Comparison of ENCODE assay signal across 20 cellular contexts in the genomic region with DNA sequence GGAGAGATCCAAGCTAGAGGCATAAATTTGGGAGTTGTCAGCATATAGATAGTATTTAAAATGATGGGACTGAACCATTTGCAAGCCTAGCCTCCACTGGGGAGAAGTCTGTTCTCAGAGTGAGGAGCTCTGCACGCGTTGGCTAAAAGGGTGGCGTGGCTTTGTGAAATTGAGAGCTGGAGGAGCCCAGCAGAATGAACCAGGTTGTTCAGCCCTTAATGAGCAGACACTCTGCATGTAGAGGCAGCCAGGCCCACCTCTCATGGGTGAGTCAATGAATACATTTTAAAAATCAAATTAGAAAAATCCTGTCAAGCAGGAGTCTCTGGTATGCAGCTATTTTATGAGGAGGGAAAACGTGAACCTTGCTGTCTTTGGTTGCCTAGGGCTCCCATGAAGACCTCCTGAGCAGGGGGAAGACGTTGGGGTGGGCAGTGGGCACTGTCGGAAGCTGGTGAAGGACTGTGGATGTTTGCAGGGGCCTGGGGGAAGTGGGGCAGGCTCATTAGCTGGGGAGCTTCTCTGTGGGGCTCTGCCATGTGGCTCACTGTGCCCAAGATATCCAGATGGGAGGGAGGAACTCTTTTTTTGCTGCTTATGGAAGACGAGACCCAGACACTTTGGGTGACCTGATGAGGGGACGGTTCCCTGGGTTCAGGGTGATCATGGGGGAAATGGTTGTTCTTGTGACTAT. TPM values are rescaled to one million over a fixed set of nuclear protein-coding genes. Genes with fewer than 3 reads are reported as not detected.
DNase-seq lines count a peak whose midpoint lies in the region; ATAC-seq, FAIRE-seq and TF ChIP-seq lines count a peak whose summit lies in the region.
"Had no signal": no experiment of that assay in that cellular context is flagged by ENCODE, and none has a peak within 500 bp of the region (broad histone marks: within the 10 kb centered on the region; RNA-seq: fewer than 3 reads in every experiment).

No MANE protein-coding gene starts in this region.

- intact Hi-C loops in PC-3 (cut with micrococcal nuclease), result no loop called here

- H3K9me2 ChIP-seq in PC-3 (replicated peaks; ENCODE audit: low read length), result no peaks in the 10 kb centered on the region

- DNase-seq in PC-3, result peak; percentile 26
- DNase-seq in islet precursor cell, result peak; percentile 50
- no peak for DNase-seq in small intestine
- DNase-seq: activated CD8-positive, alpha-beta T cell treated with anti-CD3 and anti-CD28 coated beads, Interleukin-2, amount 10 ng/mL, durations not matched to agents 7 days and 5 days; adrenal gland; cerebellar nuclear complex; mammary epithelial cell; naive thymus-derived CD4-positive, alpha-beta T cell; NCI-H1092; NCI-H2081; NCI-H524; upper lobe of left lung had no signal

- no peak for FAIRE-seq in small intestine (lab: Jason Lieb, UNC)
- FAIRE-seq: endometrium, islet of Langerhans had no signal

- BruUV-seq in PC-3 (replicated peaks; lab: Mats Ljungman, UMichigan), result no TSS peak

- H3K4me2 ChIP-seq in BLaER1 treated with 17β-estradiol and CSF1 and Interleukin-3, amounts not matched to agents 10 nM and 100 nM, result peak overlapping the region in 8 of 11 experiments; percentile 31 to 83 (median 72); a peak in 14 of 22 replicates
- no peak overlapping the region for H3K4me2 ChIP-seq in PC-3 (ENCODE audit: low read length)

- TF ChIP-seq CTCF in PC-3 (conservative IDR thresholded peaks at IDR 0.05; ENCODE audit: low read depth, low read length), result no peak

- ATAC-seq in PC-3 (no peak), HG03442 (IDR thresholded peaks at IDR 0.05; ENCODE audit: unreplicated experiment) (no peak), GM21529 (IDR thresholded peaks at IDR 0.05; ENCODE audit: unreplicated experiment) (no peak)
- ATAC-seq: activated CD8-positive, alpha-beta T cell treated with anti-CD3 and anti-CD28 coated beads, Interleukin-2, amount 10 ng/mL, durations not matched to agents 7 days and 5 days; naive thymus-derived CD4-positive, alpha-beta T cell had no signal

- CTCF ChIA-PET in PC-3 (lab: Charles Lee), result no interaction called here

- 0 out of 22 replicates have a peak, but pooled peaks cover 0 to 4% (median 0%) of the 10 kb centered on the region in 11 experiments for H4K20me1 ChIP-seq in BLaER1 treated with 17β-estradiol and CSF1 and Interleukin-3, amounts not matched to agents 10 nM and 100 nM
- no peaks in the 10 kb centered on the region for H4K20me1 ChIP-seq in PC-3 (ENCODE audit: low read length)

- no peak overlapping the region for H2AFZ ChIP-seq in PC-3 (ENCODE audit: low read length)
- H2AFZ ChIP-seq: hepatocyte had no signal

- no peaks in the 10 kb centered on the region for H3F3A ChIP-seq in PC-3 (ENCODE audit: low read length, unreplicated experiment)

- no peaks in the 10 kb centered on the region for H3K27me3 ChIP-seq in BLaER1 treated with 17β-estradiol and CSF1 and Interleukin-3, amounts not matched to agents 10 nM and 100 nM
- H3K27me3 ChIP-seq in PC-3 (ENCODE audit: low read length) (no peaks in the 10 kb centered on the region), skeletal muscle tissue (ENCODE audit: control insufficient read depth in 3 of 3, insufficient read depth in 3 of 3, low read length in 3 of 3) (no peaks in the 10 kb centered on the region), small intestine (ENCODE audit: control insufficient read depth in 2 of 2, insufficient read depth in 2 of 2, low read length in 2 of 2) (no peaks in the 10 kb centered on the region)
- H3K27me3 ChIP-seq: adrenal gland, hepatocyte, upper lobe of left lung had no signal

- no peak overlapping the region for H3K9ac ChIP-seq in BLaER1 treated with 17β-estradiol and CSF1 and Interleukin-3, amounts not matched to agents 10 nM and 100 nM
- H3K9ac ChIP-seq in PC-3 (ENCODE audit: low read length) (no peak overlapping the region), skeletal muscle tissue (ENCODE audit: low read depth in 1 of 3, low read length in 3 of 3) (peak overlapping the region; percentile 18 to 85 (median 60))

- H3K27ac ChIP-seq in BLaER1 treated with 17β-estradiol and CSF1 and Interleukin-3, amounts not matched to agents 10 nM and 100 nM, result no peak overlapping the region
- H3K27ac ChIP-seq in PC-3 (ENCODE audit: low read length) (no peak overlapping the region), skeletal muscle tissue (ENCODE audit: low read depth, low read length) (peak overlapping the region; percentile 89), small intestine (ENCODE audit: low read depth in 1 of 2, low read length in 1 of 2) (no peak overlapping the region)
- H3K27ac ChIP-seq: VCaP had no signal

- no peaks in the 10 kb centered on the region for H3K79me2 ChIP-seq in PC-3 (ENCODE audit: low read length)
- H3K79me2 ChIP-seq: hepatocyte had no signal

- H3K9me3 ChIP-seq in BLaER1 treated with 17β-estradiol and CSF1 and Interleukin-3, amounts not matched to agents 10 nM and 100 nM (replicated peaks in 1 of 11), result no peaks in the 10 kb centered on the region
- H3K9me3 ChIP-seq in PC-3 (ENCODE audit: low read length) (no peaks in the 10 kb centered on the region), skeletal muscle tissue (ENCODE audit: control insufficient read depth in 3 of 3, low read length in 3 of 3) (no peaks in the 10 kb centered on the region), small intestine (ENCODE audit: control insufficient read depth, low read depth) (no peaks in the 10 kb centered on the region)
- H3K9me3 ChIP-seq: adrenal gland, upper lobe of left lung had no signal

- POLR2A ChIA-PET in PC-3 (lab: Charles Lee; ENCODE audit: unreplicated experiment), result interaction anchor here (0.6 kb wide), 2 partner anchors 19 to 105 kb away, joined by 3 read pairs; no protein-coding TSS in a partner anchor

- H3K4me1 ChIP-seq in BLaER1 treated with 17β-estradiol and CSF1 and Interleukin-3, amounts not matched to agents 10 nM and 100 nM, result peaks cover 8 to 30% (median 20%) of the 10 kb centered on the region in 10 experiments; a peak in 18 of 20 replicates
- H3K4me1 ChIP-seq in PC-3 (ENCODE audit: insufficient read depth, low read length), result no peaks in the 10 kb centered on the region
- peaks cover 78 to 98% (median 92%) of the 10 kb centered on the region in 3 donors for H3K4me1 ChIP-seq in skeletal muscle tissue (ENCODE audit: control insufficient read depth in 3 of 3, insufficient read depth in 3 of 3, low read length in 3 of 3)
- peaks cover 0 to 7% of the 10 kb centered on the region in 2 donors for H3K4me1 ChIP-seq in small intestine (ENCODE audit: control insufficient read depth in 2 of 2, insufficient read depth in 1 of 2, low read depth in 1 of 2, low read length in 1 of 2)

- WGBS in small intestine, 3 donors, result 83 to 86% (median 85%) methylated on average over 8 of the region's 8 CpGs

- no peak overlapping the region for H3K4me3 ChIP-seq in BLaER1 treated with 17β-estradiol and CSF1 and Interleukin-3, amounts not matched to agents 10 nM and 100 nM
- H3K4me3 ChIP-seq in PC-3 (ENCODE audit: low read length), result no peak overlapping the region
- H3K4me3 ChIP-seq in skeletal muscle tissue (ENCODE audit: low read length in 3 of 3), result peak overlapping the region in 1 of 3 donors; percentile 11
- no peak overlapping the region for H3K4me3 ChIP-seq in small intestine (ENCODE audit: low read depth in 1 of 2, low read length in 2 of 2)
- H3K4me3 ChIP-seq: adrenal gland, hepatocyte, upper lobe of left lung had no signal

- H3K36me3 ChIP-seq in BLaER1 treated with 17β-estradiol and CSF1 and Interleukin-3, amounts not matched to agents 10 nM and 100 nM, result no peaks in the 10 kb centered on the region
- H3K36me3 ChIP-seq in PC-3 (ENCODE audit: low read depth, low read length), result no peaks in the 10 kb centered on the region
- H3K36me3 ChIP-seq in skeletal muscle tissue (ENCODE audit: control insufficient read depth in 3 of 3, insufficient read depth in 3 of 3, low read length in 3 of 3), result peaks cover 3 to 7% (median 7%) of the 10 kb centered on the region in 3 donors
- no peaks in the 10 kb centered on the region for H3K36me3 ChIP-seq in small intestine (ENCODE audit: control insufficient read depth in 2 of 2, insufficient read depth in 2 of 2, low read length in 2 of 2)
- H3K36me3 ChIP-seq: adrenal gland had no signal

RNA-seq across cellular contexts. Expression of a gene that starts 18.8 kb away (rescaled TPM):
- total RNA-seq in PC-3 (2014; rRNA removed) (8.7 and 11.3 TPM in 2 replicates), skeletal muscle tissue (15.1 TPM)
- polyA plus RNA-seq in small intestine, result 1 to 10 TPM in 1 of 3 donors, under 1 TPM in 2; 0.54 to 1.7 (median 0.67) TPM

RNA-seq across cellular contexts. Expression of a gene that starts 35.1 kb away (rescaled TPM):
- total RNA-seq in PC-3 (2014; rRNA removed) (8.4 and 9.3 TPM in 2 replicates), skeletal muscle tissue (10.4 TPM)
- polyA plus RNA-seq in small intestine, result 1 to 10 TPM; 1.1 to 3.5 (median 1.1) TPM

Comparison
In these comparisons a context has a peak if more than half of its experiments do, and no peak if none do; other contexts are left out.
1. H3K9ac ChIP-seq: peak in skeletal muscle tissue (3 of 3); none in BLaER1 treated with 17β-estradiol and CSF1 and Interleukin-3, amounts not matched to agents 10 nM and 100 nM (0 of 11) and PC-3 (single experiment).